9 cellular contexts compared by ENCODE assay signal in the genomic region with DNA sequence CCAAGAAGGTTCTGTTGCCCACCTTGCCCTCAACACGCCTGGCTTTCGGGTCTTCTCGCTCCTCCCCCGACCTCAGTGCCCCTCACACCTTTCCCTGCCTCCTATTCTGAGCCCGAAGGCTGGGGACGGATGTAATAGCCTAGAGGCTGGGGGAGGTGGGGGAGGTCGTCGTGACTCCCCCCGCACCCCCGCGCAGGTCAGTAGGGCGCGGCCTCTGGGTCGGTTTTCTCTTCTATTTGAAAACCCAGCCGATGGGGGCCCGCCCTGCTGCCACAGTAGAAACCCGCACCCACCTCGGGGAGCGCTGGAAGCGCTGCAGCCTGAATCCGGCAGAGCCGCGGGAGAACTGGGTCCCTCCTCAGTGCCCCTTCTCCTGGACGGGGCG. TPM values are rescaled to one million over a fixed set of nuclear protein-coding genes. Genes with fewer than 3 reads are reported as not detected.
DNase-seq lines count a peak whose midpoint lies in the region; ATAC-seq and TF ChIP-seq lines count a peak whose summit lies in the region.
"Had no signal": no experiment of that assay in that cellular context is flagged by ENCODE, and none has a peak within 500 bp of the region (broad histone marks: within the 10 kb centered on the region; RNA-seq: fewer than 3 reads in every experiment).

No MANE protein-coding gene starts in this region.

- no peak for ATAC-seq in CD4-positive, CD25-positive, alpha-beta regulatory T cell (ENCODE audit: low read depth in 2 of 2)
- ATAC-seq in right cardiac atrium = no peak
- peak in 1 of 4 donors; percentile 20 for ATAC-seq in psoas muscle
- no peak for ATAC-seq in GM19463 (IDR thresholded peaks at IDR 0.05; ENCODE audit: unreplicated experiment)
- ATAC-seq in HG03439 (IDR thresholded peaks at IDR 0.05; ENCODE audit: unreplicated experiment) = no peak
- no peak for ATAC-seq in omental fat pad (ENCODE audit: low FRiP score)

- no peaks in the 10 kb centered on the region for H3K9me3 Mint-ChIP-seq in CD4-positive, CD25-positive, alpha-beta regulatory T cell

- peak overlapping the region in 3 of 4 donors; percentile 66 to 85 (median 66) for H3K4me3 Mint-ChIP-seq in CD4-positive, CD25-positive, alpha-beta regulatory T cell

- H3K27me3 Mint-ChIP-seq in CD4-positive, CD25-positive, alpha-beta regulatory T cell = peaks cover 68% of the 10 kb centered on the region

- no peak overlapping the region for H3K27ac Mint-ChIP-seq in CD4-positive, CD25-positive, alpha-beta regulatory T cell

- WGBS in right cardiac atrium = 36% methylated on average over 25 of the region's 25 CpGs
- 33 to 43% (median 38%) methylated on average over 25 of the region's 25 CpGs for WGBS in psoas muscle, 3 donors

- H3K4me1 ChIP-seq in CD4-positive, CD25-positive, alpha-beta regulatory T cell (ENCODE audit: control insufficient read depth, insufficient read depth, low read length, poor library complexity, severe bottlenecking) = peaks cover 13% of the 10 kb centered on the region
- H3K4me1 ChIP-seq in Peyer's patch = peaks cover 0 to 6% (median 0%) of the 10 kb centered on the region in 4 donors
- peaks cover 4% of the 10 kb centered on the region for H3K4me1 ChIP-seq in right cardiac atrium (ENCODE audit: control insufficient read depth, insufficient read depth, low read length)
- no peaks in the 10 kb centered on the region for H3K4me1 ChIP-seq in psoas muscle

- H3K4me3 ChIP-seq in CD4-positive, CD25-positive, alpha-beta regulatory T cell (ENCODE audit: low read depth, low read length) = no peak overlapping the region
- H3K4me3 ChIP-seq in Peyer's patch = peak overlapping the region in 3 of 4 donors; percentile 64 to 75 (median 70)
- peak overlapping the region; percentile 65 for H3K4me3 ChIP-seq in right cardiac atrium (ENCODE audit: low read length)
- H3K4me3 ChIP-seq in psoas muscle = peak overlapping the region; percentile 67

- no peaks in the 10 kb centered on the region for H3K9me3 ChIP-seq in CD4-positive, CD25-positive, alpha-beta regulatory T cell (ENCODE audit: control insufficient read depth in 2 of 2, low read length in 2 of 2)
- H3K9me3 ChIP-seq in Peyer's patch (no peaks in the 10 kb centered on the region), right cardiac atrium (ENCODE audit: control insufficient read depth, low read length) (no peaks in the 10 kb centered on the region), psoas muscle (no peaks in the 10 kb centered on the region)

- H3K4me1 Mint-ChIP-seq in CD4-positive, CD25-positive, alpha-beta regulatory T cell = peaks cover 0 to 14% (median 0%) of the 10 kb centered on the region in 4 donors

- TF ChIP-seq CTCF in Peyer's patch (IDR thresholded peaks at IDR 0.05) (no peak), psoas muscle (IDR thresholded peaks at IDR 0.05) (no peak), omental fat pad (IDR thresholded peaks at IDR 0.05) (no peak)

- peaks cover 8% of the 10 kb centered on the region for H3K27me3 ChIP-seq in CD4-positive, CD25-positive, alpha-beta regulatory T cell (ENCODE audit: control insufficient read depth, insufficient read depth, low read length)
- H3K27me3 ChIP-seq in Peyer's patch (peaks cover 0 to 6% of the 10 kb centered on the region in 2 donors), right cardiac atrium (ENCODE audit: control insufficient read depth, insufficient read depth) (no peaks in the 10 kb centered on the region), psoas muscle (ENCODE audit: insufficient read depth in 3 of 3, low read length in 2 of 3) (peaks cover 0 to 32% (median 15%) of the 10 kb centered on the region in 3 donors)

- no peak overlapping the region for H3K27ac ChIP-seq in CD4-positive, CD25-positive, alpha-beta regulatory T cell (ENCODE audit: insufficient read depth, low read length, poor library complexity, severe bottlenecking)
- H3K27ac ChIP-seq in Peyer's patch (peak overlapping the region; percentile 27 to 89 (median 58)), right cardiac atrium (ENCODE audit: low read length) (peak overlapping the region; percentile 98), psoas muscle (no peak overlapping the region)

- intact Hi-C loops in right cardiac atrium (cut with DNase I) = no loop called here
- intact Hi-C loops in psoas muscle (cut with DNase I) = no loop called here

- no peaks in the 10 kb centered on the region for H3K36me3 ChIP-seq in CD4-positive, CD25-positive, alpha-beta regulatory T cell (ENCODE audit: control insufficient read depth, insufficient read depth, low read length)
- H3K36me3 ChIP-seq in Peyer's patch (no peaks in the 10 kb centered on the region), psoas muscle (ENCODE audit: insufficient read depth in 1 of 2, low read depth in 1 of 2) (no peaks in the 10 kb centered on the region)

- no peak for TF ChIP-seq POLR2A in Peyer's patch (IDR thresholded peaks at IDR 0.05)

- no peaks in the 10 kb centered on the region for H3K36me3 Mint-ChIP-seq in CD4-positive, CD25-positive, alpha-beta regulatory T cell

- DNase-seq in CD4-positive, CD25-positive, alpha-beta regulatory T cell = no peak
- DNase-seq in Peyer's patch (no peak), right cardiac atrium (peak in 2 of 3 donors; percentile 31 to 64), psoas muscle (no peak), DMS53 treated with DMSO at 0.1 percent for 48 hours (lab: John Stamatoyannopoulos, UW; ENCODE audit: unreplicated experiment) (no peak), omental fat pad (ENCODE audit: low spot score) (no peak)
- DNase-seq: activated CD8-positive, alpha-beta memory T cell treated with anti-CD3 and anti-CD28 coated beads, Interleukin-2, amount 50 U/mL, for 48 hours had no signal

RNA-seq across cellular contexts. Expression of gene RBPMS2, which starts 1.0 kb away (rescaled TPM):
- total RNA-seq in CD4-positive, CD25-positive, alpha-beta regulatory T cell = 0.37 TPM
- polyA plus RNA-seq in CD4-positive, CD25-positive, alpha-beta regulatory T cell = not detected
- 1 to 10 TPM in 2 of 4 donors, under 1 TPM in 2; 0.70 to 8.3 (median 2.3) TPM for total RNA-seq in Peyer's patch
- 100 to 1,000 TPM; 380 to 503 (median 388) TPM for total RNA-seq in right cardiac atrium
- polyA plus RNA-seq in right cardiac atrium = 392 TPM
- total RNA-seq in psoas muscle = 1 to 10 TPM; 1.9 to 3.6 (median 2.3) TPM
- 1 to 10 TPM; 1.6 to 2.0 (median 2.0) TPM for polyA plus RNA-seq in psoas muscle
- total RNA-seq in omental fat pad = 1 to 10 TPM; 1.4 to 3.1 (median 2.8) TPM

RNA-seq across cellular contexts. Expression of gene PIF1, which starts 49.1 kb away (rescaled TPM):
- 0.37 TPM for total RNA-seq in CD4-positive, CD25-positive, alpha-beta regulatory T cell
- polyA plus RNA-seq in CD4-positive, CD25-positive, alpha-beta regulatory T cell = under 1 TPM in 3 of 4 donors, not detected in 1; 0.07 to 0.34 (median 0.24) TPM
- total RNA-seq in Peyer's patch (1 to 10 TPM; 3.5 to 8.5 (median 6.9) TPM), right cardiac atrium (1 to 10 TPM in 1 of 4 donors, under 1 TPM in 3; 0.25 to 1.1 (median 0.62) TPM), psoas muscle (under 1 TPM; 0.24 to 0.52 (median 0.36) TPM), omental fat pad (1 to 10 TPM in 2 of 4 donors, under 1 TPM in 1, not detected in 1; 0.63 to 1.4 (median 1.0) TPM)
- polyA plus RNA-seq in right cardiac atrium (0.86 TPM), psoas muscle (under 1 TPM; 0.34 to 0.47 (median 0.36) TPM)

Comparison
In these comparisons a context has a peak if more than half of its experiments do, and no peak if none do; other contexts are left out.
1. DNase-seq: peak in right cardiac atrium (2 of 3); none in CD4-positive, CD25-positive, alpha-beta regulatory T cell (0 of 3), Peyer's patch (0 of 3), psoas muscle (0 of 2), DMS53 treated with DMSO at 0.1 percent for 48 hours (single experiment) and omental fat pad (single experiment).
2. H3K27ac ChIP-seq: peak in Peyer's patch (4 of 4) and right cardiac atrium (single experiment); none in CD4-positive, CD25-positive, alpha-beta regulatory T cell (single experiment) and psoas muscle (single experiment).
3. RNA of gene RBPMS2, which starts 1.0 kb away (total RNA-seq): 380 to 503 TPM in right cardiac atrium; 0.70 to 8.3 TPM in Peyer's patch, 1.4 to 3.1 TPM in omental fat pad, 1.9 to 3.6 TPM in psoas muscle and 0.37 TPM in CD4-positive, CD25-positive, alpha-beta regulatory T cell (single experiment); every median in the first group is over 10 times any median in the second.